ENCODE assay signal across 15 cellular contexts in genomic region chr17:58605470-58605869, GRCh38.
DNase-seq lines count a peak whose midpoint lies in the region; ATAC-seq, FAIRE-seq and TF ChIP-seq lines count a peak whose summit lies in the region.
"Had no signal": no experiment of that assay in that cellular context is flagged by ENCODE, and none has a peak within 500 bp of the region (broad histone marks: within the 10 kb centered on the region; RNA-seq: fewer than 3 reads in every experiment).

No MANE protein-coding gene starts in this region.

- H3K4me1 Mint-ChIP-seq in activated CD8-positive, alpha-beta T cell treated with anti-CD3 and anti-CD28 coated beads for 36 hours (ENCODE audit: low read depth): peaks cover 7% of the 10 kb centered on the region
- no peaks in the 10 kb centered on the region for H3K4me1 Mint-ChIP-seq in activated CD8-positive, alpha-beta T cell treated with anti-CD3 and anti-CD28 coated beads, Interleukin-2, amount 10 ng/mL, durations not matched to agents 7 days and 5 days (ENCODE audit: low read depth)

- no peak for TF ChIP-seq CTCF in activated CD8-positive, alpha-beta T cell treated with anti-CD3 and anti-CD28 coated beads for 36 hours (IDR thresholded peaks at IDR 0.05)

- CTCF ChIA-PET in activated CD8-positive, alpha-beta T cell treated with anti-CD3 and anti-CD28 coated beads for 36 hours (lab: Charles Lee): interaction anchor here (1.0 to 3.1 kb wide), 5 partner anchors 16 to 301 kb away, joined by 3 to 8 read pairs (median 3); no protein-coding TSS in a partner anchor
- CTCF ChIA-PET in activated CD8-positive, alpha-beta T cell treated with anti-CD3 and anti-CD28 coated beads, Interleukin-2, amount 10 ng/mL, durations not matched to agents 7 days and 5 days (lab: Charles Lee): interaction anchor here (0.7 to 2.0 kb wide), 4 partner anchors 9 to 399 kb away, joined by 3 to 7 read pairs (median 4); no protein-coding TSS in a partner anchor

- peak; percentile 40 for FAIRE-seq in GM12891 (lab: Jason Lieb, UNC)

- TF ChIP-seq POLR2A in GM12891 (IDR thresholded peaks at IDR 0.05; ENCODE audit: low read depth, low read length): no peak

- peak; percentile 45 for ATAC-seq in activated CD8-positive, alpha-beta T cell treated with anti-CD3 and anti-CD28 coated beads for 36 hours
- no peak for ATAC-seq in activated CD8-positive, alpha-beta T cell treated with anti-CD3 and anti-CD28 coated beads, Interleukin-2, amount 10 ng/mL, durations not matched to agents 7 days and 5 days
- ATAC-seq: left cardiac atrium; naive thymus-derived CD4-positive, alpha-beta T cell had no signal

- intact Hi-C loops in activated CD8-positive, alpha-beta T cell treated with anti-CD3 and anti-CD28 coated beads for 36 hours (cut with micrococcal nuclease): no loop called here
- intact Hi-C loops in posterior vena cava (cut with DNase I): no loop called here

- H3K36me3 Mint-ChIP-seq in activated CD8-positive, alpha-beta T cell treated with anti-CD3 and anti-CD28 coated beads for 36 hours (ENCODE audit: low read depth): no peaks in the 10 kb centered on the region
- no peaks in the 10 kb centered on the region for H3K36me3 Mint-ChIP-seq in activated CD8-positive, alpha-beta T cell treated with anti-CD3 and anti-CD28 coated beads, Interleukin-2, amount 10 ng/mL, durations not matched to agents 7 days and 5 days (ENCODE audit: low read depth)
- H3K36me3 Mint-ChIP-seq: naive thymus-derived CD4-positive, alpha-beta T cell had no signal

- no peaks in the 10 kb centered on the region for H3K9me3 Mint-ChIP-seq in activated CD8-positive, alpha-beta T cell treated with anti-CD3 and anti-CD28 coated beads for 36 hours
- no peaks in the 10 kb centered on the region for H3K9me3 Mint-ChIP-seq in activated CD8-positive, alpha-beta T cell treated with anti-CD3 and anti-CD28 coated beads, Interleukin-2, amount 10 ng/mL, durations not matched to agents 7 days and 5 days (ENCODE audit: insufficient read depth)
- H3K9me3 Mint-ChIP-seq: CD4-positive, alpha-beta T cell had no signal

- no peak overlapping the region for H3K4me3 Mint-ChIP-seq in activated CD8-positive, alpha-beta T cell treated with anti-CD3 and anti-CD28 coated beads for 36 hours
- no peak overlapping the region for H3K4me3 Mint-ChIP-seq in activated CD8-positive, alpha-beta T cell treated with anti-CD3 and anti-CD28 coated beads, Interleukin-2, amount 10 ng/mL, durations not matched to agents 7 days and 5 days
- H3K4me3 Mint-ChIP-seq: CD4-positive, alpha-beta T cell; naive thymus-derived CD4-positive, alpha-beta T cell had no signal

- POLR2A ChIA-PET in activated CD8-positive, alpha-beta T cell treated with anti-CD3 and anti-CD28 coated beads for 36 hours (lab: Charles Lee): interaction anchor here (0.6 to 2.2 kb wide), 5 partner anchors 10 to 316 kb away, joined by 3 to 13 read pairs (median 6); no protein-coding TSS in a partner anchor
- POLR2A ChIA-PET in activated CD8-positive, alpha-beta T cell treated with anti-CD3 and anti-CD28 coated beads, Interleukin-2, amount 10 ng/mL, durations not matched to agents 7 days and 5 days (lab: Charles Lee): interaction anchor here (1.5 to 2.8 kb wide), 2 partner anchors 26 to 27 kb away, joined by 5 to 27 read pairs; no protein-coding TSS in a partner anchor

- no peak for DNase-seq in activated CD8-positive, alpha-beta T cell treated with anti-CD3 and anti-CD28 coated beads for 36 hours
- DNase-seq in activated CD8-positive, alpha-beta T cell treated with anti-CD3 and anti-CD28 coated beads, Interleukin-2, amount 10 ng/mL, durations not matched to agents 7 days and 5 days: no peak
- no peak for DNase-seq in GM12891 (ENCODE audit: insufficient read length, low spot score)
- DNase-seq in HuH-7.5 (ENCODE audit: low spot score): peak; percentile 37
- peak; percentile 15 for DNase-seq in posterior vena cava (ENCODE audit: low spot score)
- no peak for DNase-seq in SW480 (ENCODE audit: low spot score)
- no peak for DNase-seq in A172 (ENCODE audit: low spot score)
- DNase-seq in germinal center (ENCODE audit: low spot score): no peak
- DNase-seq: CD4-positive, alpha-beta T cell; DMS 273 treated with DMSO at 0.1 percent for 48 hours; left cardiac atrium; mesendoderm; naive thymus-derived CD4-positive, alpha-beta T cell; NCI-H1417; NCI-H526 had no signal

- no peak overlapping the region for H3K27ac Mint-ChIP-seq in activated CD8-positive, alpha-beta T cell treated with anti-CD3 and anti-CD28 coated beads for 36 hours
- no peak overlapping the region for H3K27ac Mint-ChIP-seq in activated CD8-positive, alpha-beta T cell treated with anti-CD3 and anti-CD28 coated beads, Interleukin-2, amount 10 ng/mL, durations not matched to agents 7 days and 5 days
- H3K27ac Mint-ChIP-seq: CD4-positive, alpha-beta T cell; naive thymus-derived CD4-positive, alpha-beta T cell had no signal

- H3K27me3 Mint-ChIP-seq in activated CD8-positive, alpha-beta T cell treated with anti-CD3 and anti-CD28 coated beads for 36 hours: no peaks in the 10 kb centered on the region
- H3K27me3 Mint-ChIP-seq in activated CD8-positive, alpha-beta T cell treated with anti-CD3 and anti-CD28 coated beads, Interleukin-2, amount 10 ng/mL, durations not matched to agents 7 days and 5 days (ENCODE audit: low read depth): no peaks in the 10 kb centered on the region
- H3K27me3 Mint-ChIP-seq: CD4-positive, alpha-beta T cell; naive thymus-derived CD4-positive, alpha-beta T cell had no signal

TF ChIP-seq in GM12891, 5 proteins besides CTCF, POLR2A, EP300 and RAD21:
- TF ChIP-seq SPI1 (IDR thresholded peaks at IDR 0.05; ENCODE audit: low read depth, low read length): peak; percentile 74
- no peak for TF ChIP-seq POLR2AphosphoS5 (IDR thresholded peaks at IDR 0.05; ENCODE audit: low read depth, low read length)
TF ChIP-seq in GM12891: peak in this region for 1.

Comparison
In these comparisons a context has a peak if more than half of its experiments do, and no peak if none do; other contexts are left out.
1. DNase-seq: peak in HuH-7.5 (single experiment) and posterior vena cava (single experiment); none in activated CD8-positive, alpha-beta T cell treated with anti-CD3 and anti-CD28 coated beads for 36 hours (single experiment), activated CD8-positive, alpha-beta T cell treated with anti-CD3 and anti-CD28 coated beads, Interleukin-2, amount 10 ng/mL, durations not matched to agents 7 days and 5 days (single experiment), GM12891 (single experiment), SW480 (single experiment), A172 (single experiment) and germinal center (single experiment).